Comparison of ENCODE assay signal across 11 cellular contexts in genomic region chr13:51620165-51620983, GRCh38. TPM values are rescaled to one million over a fixed set of nuclear protein-coding genes. Genes with fewer than 3 reads are reported as not detected.
DNase-seq lines count a peak whose midpoint lies in the region; ATAC-seq and TF ChIP-seq lines count a peak whose summit lies in the region.
"Had no signal": no experiment of that assay in that cellular context is flagged by ENCODE, and none has a peak within 500 bp of the region (broad histone marks: within the 10 kb centered on the region; RNA-seq: fewer than 3 reads in every experiment).

No MANE protein-coding gene starts in this region.

- no peak for TF ChIP-seq CTCF in GM23338 (conservative IDR thresholded peaks at IDR 0.05; ENCODE audit: low read depth in 2 of 2)
- TF ChIP-seq CTCF in heart left ventricle (IDR thresholded peaks at IDR 0.05): no peak
- TF ChIP-seq CTCF in smooth muscle cell (IDR thresholded peaks at IDR 0.05; ENCODE audit: borderline replicate concordance, insufficient read depth, poor library complexity, severe bottlenecking): no peak

- H3K27me3 Mint-ChIP-seq in GM23338 (ENCODE audit: insufficient read depth, low read depth, poor library complexity): peaks cover 9% of the 10 kb centered on the region
- H3K27me3 Mint-ChIP-seq in activated T-helper 2 cell treated with anti-CD3 and anti-CD28 coated beads, Interferon-gamma antibody, Interleukin-2, Interleukin-4, amounts not matched to agents 10 μg/mL and 5 μg/mL and 100 μg/mL, durations not matched to agents 14 hours and 24 hours and 36 hours (ENCODE audit: low read depth): no peaks in the 10 kb centered on the region

- no peak overlapping the region for H3K4me2 ChIP-seq in GM23338
- H3K4me2 ChIP-seq in smooth muscle cell: no peak overlapping the region

- H3K27ac Mint-ChIP-seq in GM23338: no peak overlapping the region; the same call in 1 of the 2 replicates
- peak overlapping the region; percentile 8 for H3K27ac Mint-ChIP-seq in activated T-helper 2 cell treated with anti-CD3 and anti-CD28 coated beads, Interferon-gamma antibody, Interleukin-2, Interleukin-4, amounts not matched to agents 10 μg/mL and 5 μg/mL and 100 μg/mL, durations not matched to agents 14 hours and 24 hours and 36 hours

- DNase-seq in GM23338 (ENCODE audit: low spot score): no peak
- no peak for DNase-seq in activated T-helper 2 cell treated with anti-CD3 and anti-CD28 coated beads, Interferon-gamma antibody, Interleukin-2, Interleukin-4, amounts not matched to agents 10 μg/mL and 5 μg/mL and 100 μg/mL, durations not matched to agents 14 hours and 24 hours and 36 hours (ENCODE audit: low spot score)
- DNase-seq in heart left ventricle: peak in 4 of 5 donors; percentile 29 to 66 (median 46)
- no peak for DNase-seq in smooth muscle cell (lab: John Stamatoyannopoulos, UW; ENCODE audit: unreplicated experiment)
- DNase-seq in MV-4-11 (lab: John Stamatoyannopoulos, UW): no peak
- no peak for DNase-seq in NCI-H226
- no peak for DNase-seq in GOT3 (lab: John Stamatoyannopoulos, UW)
- no peak for DNase-seq in OCI-M1 (lab: John Stamatoyannopoulos, UW)
- DNase-seq: activated T-cell treated with anti-CD3 and anti-CD28 coated beads, Interleukin-2, amount 50 U/mL, for 4 hours; CD8-positive, alpha-beta memory T cell; NK-92 treated with Interleukin-12 subunit alpha and Interleukin-12 subunit beta, amount 100 ng/mL, for 24 hours had no signal

- H3K79me2 ChIP-seq in GM23338 (replicated peaks; ENCODE audit: insufficient read depth): peaks cover 98% of the 10 kb centered on the region
- peaks cover 53% of the 10 kb centered on the region for H3K79me2 ChIP-seq in smooth muscle cell (ENCODE audit: low read depth)

- H3K4me3 Mint-ChIP-seq in GM23338: no peak overlapping the region; the same call in 2 of the 3 replicates
- no peak overlapping the region for H3K4me3 Mint-ChIP-seq in activated T-helper 2 cell treated with anti-CD3 and anti-CD28 coated beads, Interferon-gamma antibody, Interleukin-2, Interleukin-4, amounts not matched to agents 10 μg/mL and 5 μg/mL and 100 μg/mL, durations not matched to agents 14 hours and 24 hours and 36 hours (ENCODE audit: low read depth)
- H3K4me3 Mint-ChIP-seq: activated T-cell treated with anti-CD3 and anti-CD28 coated beads, Interleukin-2, amount 50 U/mL, for 4 hours; CD8-positive, alpha-beta memory T cell had no signal

- H2AFZ ChIP-seq in GM23338 (no peak overlapping the region), smooth muscle cell (ENCODE audit: low read depth) (no peak overlapping the region)

- no peaks in the 10 kb centered on the region for H3K36me3 ChIP-seq in GM23338 (ENCODE audit: insufficient read depth)
- no peaks in the 10 kb centered on the region for H3K36me3 ChIP-seq in heart left ventricle
- H3K36me3 ChIP-seq in smooth muscle cell (ENCODE audit: low read depth): no peaks in the 10 kb centered on the region

- no peak for TF ChIP-seq POLR2A in heart left ventricle (IDR thresholded peaks at IDR 0.05)

- H4K20me1 ChIP-seq in GM23338 (replicated peaks; ENCODE audit: insufficient read depth) (peaks cover 5% of the 10 kb centered on the region), smooth muscle cell (ENCODE audit: low read depth) (peaks cover 12% of the 10 kb centered on the region)

- ATAC-seq in GM23338 (peak; percentile 45), heart left ventricle (peak; percentile 23 to 74 (median 66))

- H3K4me1 ChIP-seq in GM23338 (ENCODE audit: insufficient read depth) (peaks cover 53% of the 10 kb centered on the region), heart left ventricle (peaks cover 0 to 71% (median 30%) of the 10 kb centered on the region in 12 donors), smooth muscle cell (ENCODE audit: low read depth) (peaks cover 6% of the 10 kb centered on the region)

- no peaks in the 10 kb centered on the region for H3K9me3 Mint-ChIP-seq in GM23338
- no peaks in the 10 kb centered on the region for H3K9me3 Mint-ChIP-seq in activated T-helper 2 cell treated with anti-CD3 and anti-CD28 coated beads, Interferon-gamma antibody, Interleukin-2, Interleukin-4, amounts not matched to agents 10 μg/mL and 5 μg/mL and 100 μg/mL, durations not matched to agents 14 hours and 24 hours and 36 hours
- H3K9me3 Mint-ChIP-seq: activated T-cell treated with anti-CD3 and anti-CD28 coated beads, Interleukin-2, amount 50 U/mL, for 4 hours; CD8-positive, alpha-beta memory T cell had no signal

- H3K27ac ChIP-seq in GM23338 (ENCODE audit: low read depth) (0 out of 2 replicates have a peak overlapping the region, but pooled peaks have one; percentile 52), heart left ventricle (peak overlapping the region in 10 of 12 donors; percentile 21 to 62 (median 43)), smooth muscle cell (ENCODE audit: low read depth) (peak overlapping the region; percentile 35)

- no peaks in the 10 kb centered on the region for H3F3A ChIP-seq in GM23338 (replicated peaks; ENCODE audit: low read depth)
- H3F3A ChIP-seq in smooth muscle cell (ENCODE audit: low read depth): no peaks in the 10 kb centered on the region

- H3K9me3 ChIP-seq in heart left ventricle (no peaks in the 10 kb centered on the region), smooth muscle cell (replicated peaks; ENCODE audit: low read depth) (no peaks in the 10 kb centered on the region)

- WGBS in heart left ventricle, 4 donors: 53 to 62% (median 55%) methylated on average over 11 of the region's 11 CpGs
- WGBS in smooth muscle cell (ENCODE audit: low lambda C conversion rate): 90% methylated on average over 11 of the region's 11 CpGs

- no peak overlapping the region for H3K4me3 ChIP-seq in GM23338
- no peak overlapping the region for H3K4me3 ChIP-seq in heart left ventricle
- no peak overlapping the region for H3K4me3 ChIP-seq in smooth muscle cell

- intact Hi-C loops in activated T-helper 2 cell treated with anti-CD3 and anti-CD28 coated beads, Interferon-gamma antibody, Interleukin-2, Interleukin-4, amounts not matched to agents 10 μg/mL and 5 μg/mL and 100 μg/mL, durations not matched to agents 14 hours and 24 hours and 36 hours (cut with micrococcal nuclease): no loop called here
- intact Hi-C loops in heart left ventricle (cut with DNase I): loop anchor here in 1 of 10 donors (5.0 kb wide), 1 partner anchor 33 kb away; no protein-coding TSS in a partner anchor

- H3K27me3 ChIP-seq in GM23338 (ENCODE audit: insufficient read depth) (no peaks in the 10 kb centered on the region), heart left ventricle (no peaks in the 10 kb centered on the region), smooth muscle cell (ENCODE audit: low read depth) (no peaks in the 10 kb centered on the region)

- H3K9me2 ChIP-seq in GM23338 (ENCODE audit: insufficient read depth): no peaks in the 10 kb centered on the region

- H3K36me3 Mint-ChIP-seq in GM23338 (ENCODE audit: low read depth): no peaks in the 10 kb centered on the region
- no peaks in the 10 kb centered on the region for H3K36me3 Mint-ChIP-seq in activated T-helper 2 cell treated with anti-CD3 and anti-CD28 coated beads, Interferon-gamma antibody, Interleukin-2, Interleukin-4, amounts not matched to agents 10 μg/mL and 5 μg/mL and 100 μg/mL, durations not matched to agents 14 hours and 24 hours and 36 hours (ENCODE audit: low read depth)

- no peak overlapping the region for H3K9ac ChIP-seq in smooth muscle cell (ENCODE audit: low read depth)

- H3K4me1 Mint-ChIP-seq in GM23338: peaks cover 71% of the 10 kb centered on the region
- H3K4me1 Mint-ChIP-seq in activated T-helper 2 cell treated with anti-CD3 and anti-CD28 coated beads, Interferon-gamma antibody, Interleukin-2, Interleukin-4, amounts not matched to agents 10 μg/mL and 5 μg/mL and 100 μg/mL, durations not matched to agents 14 hours and 24 hours and 36 hours (ENCODE audit: low read depth): peaks cover 39% of the 10 kb centered on the region

TF ChIP-seq in GM23338, 12 proteins besides CTCF, POLR2A, EP300 and RAD21 (continues in another document):
- no peak for TF ChIP-seq NANOG (IDR thresholded peaks at IDR 0.05; ENCODE audit: borderline replicate concordance)

RNA-seq across cellular contexts. Expression of gene WDFY2, which starts 36.1 kb away (rescaled TPM):
- 24.0 and 31.3 TPM in 2 replicates for total RNA-seq in GM23338 (2014; rRNA removed; shearing (Covaris generic))
- polyA plus RNA-seq in GM23338 (2016; fragmentation: Nextera tagmentation; extraction: Ambion mirVana) (11.4 and 12.2 TPM in 2 replicates), heart left ventricle (1 to 10 TPM; 2.0 to 4.9 TPM), smooth muscle cell (6.6 and 9.8 TPM in 2 replicates)
- 9.0 and 9.9 TPM in 2 replicates for total RNA-seq in activated T-helper 2 cell treated with anti-CD3 and anti-CD28 coated beads, Interferon-gamma antibody, Interleukin-2, Interleukin-4, amounts not matched to agents 10 μg/mL and 5 μg/mL and 100 μg/mL, durations not matched to agents 14 hours and 24 hours and 36 hours
- total RNA-seq in heart left ventricle (10 to 100 TPM in 1 of 9 donors, 1 to 10 TPM in 8; 3.9 to 12.6 (median 7.4) TPM), smooth muscle cell (9.3 and 13.7 TPM in 2 replicates)

Comparison
In these comparisons a context has a peak if more than half of its experiments do, and no peak if none do; other contexts are left out.
1. DNase-seq: peak in heart left ventricle (4 of 5); none in GM23338 (single experiment), activated T-helper 2 cell treated with anti-CD3 and anti-CD28 coated beads, Interferon-gamma antibody, Interleukin-2, Interleukin-4, amounts not matched to agents 10 μg/mL and 5 μg/mL and 100 μg/mL, durations not matched to agents 14 hours and 24 hours and 36 hours (single experiment), smooth muscle cell (single experiment), MV-4-11 (single experiment), NCI-H226 (single experiment), GOT3 (single experiment) and OCI-M1 (single experiment).
2. Peak in every context shown above with its lines, with median percentiles within 50 percentile points of each other: H3K27ac ChIP-seq.